17 cellular contexts compared by ENCODE assay signal in genomic region chr15:92877000-92877399, GRCh38.
"Had no signal": no experiment of that assay in that cellular context is flagged by ENCODE, and none has a peak within 500 bp of the region (broad histone marks: within the 10 kb centered on the region; RNA-seq: fewer than 3 reads in every experiment).

No MANE protein-coding gene starts in this region.

- H3K4me3 ChIP-seq: ascending aorta, ovary, skin epidermis, stomach, tibial artery had no signal

- FAIRE-seq: bronchial epithelial cell, endometrium had no signal

- H3K27me3 Mint-ChIP-seq: activated CD8-positive, alpha-beta memory T cell treated with anti-CD3 and anti-CD28 coated beads, Interleukin-2, amount 10 ng/mL, durations not matched to agents 7 days and 5 days; memory B cell had no signal

- H3K27ac Mint-ChIP-seq: activated CD8-positive, alpha-beta memory T cell treated with anti-CD3 and anti-CD28 coated beads, Interleukin-2, amount 10 ng/mL, durations not matched to agents 7 days and 5 days; activated naive CD8-positive, alpha-beta T cell treated with anti-CD3 and anti-CD28 coated beads for 36 hours; memory B cell had no signal

- H3K27ac ChIP-seq: ascending aorta, skin epidermis, stomach, tibial artery had no signal

- H3K9me3 Mint-ChIP-seq: activated naive CD8-positive, alpha-beta T cell treated with anti-CD3 and anti-CD28 coated beads for 36 hours; activated T-cell treated with anti-CD3 and anti-CD28 coated beads, Interleukin-2, amount 50 U/mL, for 4 hours; memory B cell; nephron progenitor cell had no signal

- H3K27me3 ChIP-seq: ascending aorta, ovary, stomach, tibial artery had no signal

- ATAC-seq: activated CD8-positive, alpha-beta memory T cell treated with anti-CD3 and anti-CD28 coated beads, Interleukin-2, amount 10 ng/mL, durations not matched to agents 7 days and 5 days; activated T-cell treated with anti-CD3 and anti-CD28 coated beads, Interleukin-2, amount 50 U/mL, for 4 hours; esophagus mucosa; left lobe of liver had no signal

- H3K9me3 ChIP-seq: ascending aorta, ovary, stomach, tibial artery had no signal

- DNase-seq: activated CD4-positive, alpha-beta T cell treated with anti-CD3 and anti-CD28 coated beads, Interleukin-2, amount 50 U/mL, for 4 hours; activated CD8-positive, alpha-beta memory T cell treated with anti-CD3 and anti-CD28 coated beads, Interleukin-2, amount 10 ng/mL, durations not matched to agents 7 days and 5 days; activated effector memory CD4-positive, alpha-beta T cell treated with anti-CD3 and anti-CD28 coated beads, Interleukin-2, amount 50 U/mL, for 16 hours; activated naive CD8-positive, alpha-beta T cell treated with anti-CD3 and anti-CD28 coated beads for 36 hours; activated T-cell treated with anti-CD3 and anti-CD28 coated beads, Interleukin-2, amount 50 U/mL, for 4 hours; foreskin fibroblast; nephron progenitor cell; ovary; stomach; tibial artery had no signal

- H3K36me3 Mint-ChIP-seq: activated CD8-positive, alpha-beta memory T cell treated with anti-CD3 and anti-CD28 coated beads, Interleukin-2, amount 10 ng/mL, durations not matched to agents 7 days and 5 days; activated naive CD8-positive, alpha-beta T cell treated with anti-CD3 and anti-CD28 coated beads for 36 hours; memory B cell had no signal

- H3K4me3 Mint-ChIP-seq: activated CD8-positive, alpha-beta memory T cell treated with anti-CD3 and anti-CD28 coated beads, Interleukin-2, amount 10 ng/mL, durations not matched to agents 7 days and 5 days; activated naive CD8-positive, alpha-beta T cell treated with anti-CD3 and anti-CD28 coated beads for 36 hours; activated T-cell treated with anti-CD3 and anti-CD28 coated beads, Interleukin-2, amount 50 U/mL, for 4 hours; memory B cell had no signal

- H3K36me3 ChIP-seq: ascending aorta, ovary, stomach, tibial artery had no signal
